ENCODE assay signal across 1 cellular context in the genomic region with DNA sequence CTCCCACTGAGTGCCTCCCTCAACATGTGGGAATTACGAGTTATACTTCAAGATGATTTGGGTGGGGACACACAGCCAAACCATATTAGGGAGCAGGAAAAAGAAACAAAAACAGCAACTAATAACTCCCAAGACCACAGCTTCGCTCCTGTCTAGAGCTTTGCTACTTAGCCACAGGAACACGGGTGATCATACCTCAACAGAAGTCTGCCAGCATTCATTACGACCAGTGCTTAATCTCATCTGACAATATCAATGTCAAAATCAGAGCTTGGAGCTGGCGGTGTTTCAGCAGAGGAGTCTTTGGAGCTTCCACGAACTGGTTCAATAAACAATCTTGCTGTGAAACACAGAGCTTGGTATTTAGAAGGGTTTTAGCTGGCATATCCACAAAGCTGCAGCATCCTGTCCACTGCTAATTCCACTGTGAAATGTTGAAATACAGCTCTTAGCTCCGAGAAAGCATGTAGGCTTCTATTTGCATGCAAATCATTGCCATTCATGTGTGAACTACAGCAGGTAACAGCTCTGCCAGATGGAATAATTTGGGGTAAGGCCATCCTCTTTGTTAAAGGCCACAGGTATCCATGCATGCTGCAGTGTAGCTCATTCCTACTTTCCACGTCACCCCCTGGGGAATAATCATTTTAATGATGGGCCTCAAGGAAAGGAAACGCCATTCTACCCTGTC.
TF ChIP-seq lines count a peak whose summit lies in the region.

No MANE protein-coding gene starts in this region.

TF ChIP-seq in H1, 55 proteins besides CTCF, POLR2A, EP300 and RAD21:
- TF ChIP-seq TBP (IDR thresholded peaks at IDR 0.05; ENCODE audit: low read depth, low read length) (peak; percentile 21; the same call in 1 of the 2 replicates), RNF2 (IDR thresholded peaks at IDR 0.05; ENCODE audit: borderline replicate concordance, low read depth, low read length, missing control alignments, poor library complexity, severe bottlenecking) (no peak), BRCA1 (IDR thresholded peaks at IDR 0.05; ENCODE audit: low read depth, low read length) (no peak), CHD2 (IDR thresholded peaks at IDR 0.05; ENCODE audit: low read length) (no peak; the same call in 1 of the 2 replicates), RBBP5 (IDR thresholded peaks at IDR 0.05; ENCODE audit: borderline replicate concordance, low read depth, low read length) (no peak), SP4 (IDR thresholded peaks at IDR 0.05; ENCODE audit: low read length) (no peak), KDM1A (IDR thresholded peaks at IDR 0.05; ENCODE audit: borderline replicate concordance, low read length) (no peak), JUN (IDR thresholded peaks at IDR 0.05; ENCODE audit: low read depth, low read length) (no peak), CHD1 (IDR thresholded peaks at IDR 0.05; ENCODE audit: low read depth, low read length) (no peak), JUND (IDR thresholded peaks at IDR 0.05; ENCODE audit: low read length) (peak; percentile 60; the same call in 1 of the 2 replicates), SIN3A (conservative IDR thresholded peaks at IDR 0.05 in 1 of 2, IDR thresholded peaks at IDR 0.05 in 1 of 2; ENCODE audit: low read depth in 1 of 2, low read length in 2 of 2) (no peak), SRF (IDR thresholded peaks at IDR 0.05; ENCODE audit: low read depth, low read length) (no peak), PHF8 (conservative IDR thresholded peaks at IDR 0.05; ENCODE audit: low read depth, low read length) (no peak), KDM4A (IDR thresholded peaks at IDR 0.05; ENCODE audit: low read depth, low read length, severe bottlenecking) (no peak), SAP30 (IDR thresholded peaks at IDR 0.05; ENCODE audit: insufficient read depth, insufficient replicate concordance, low read length) (no peak), HDAC2 (IDR thresholded peaks at IDR 0.05; ENCODE audit: borderline replicate concordance in 1 of 2, low read depth in 2 of 2, low read length in 2 of 2) (peak in 1 of 2 experiments; percentile 84; a peak in 1 of 4 replicates), RXRA (IDR thresholded peaks at IDR 0.05; ENCODE audit: insufficient read depth, low read depth, low read length) (no peak), GTF2F1 (IDR thresholded peaks at IDR 0.05; ENCODE audit: borderline replicate concordance, low read depth, low read length) (no peak), BACH1 (IDR thresholded peaks at IDR 0.05; ENCODE audit: low read length) (peak; percentile 51; the same call in 1 of the 2 replicates), POLR2AphosphoS5 (IDR thresholded peaks at IDR 0.05; ENCODE audit: low read depth, low read length) (peak; percentile 44; the same call in 1 of the 2 replicates), POU5F1 (IDR thresholded peaks at IDR 0.05; ENCODE audit: low read depth, low read length) (0 out of 2 replicates have a peak, but pooled peaks have one; percentile 13), NRF1 (IDR thresholded peaks at IDR 0.05; ENCODE audit: low read depth, low read length) (no peak), YY1 (IDR thresholded peaks at IDR 0.05; ENCODE audit: low read depth, low read length) (no peak), KDM5A (IDR thresholded peaks at IDR 0.05; ENCODE audit: low read length) (no peak), ASH2L (IDR thresholded peaks at IDR 0.05; ENCODE audit: low read length) (peak; percentile 38), MAFK (IDR thresholded peaks at IDR 0.05; ENCODE audit: low read depth, low read length) (no peak), GABPA (IDR thresholded peaks at IDR 0.05; ENCODE audit: borderline replicate concordance, insufficient read depth, low read length) (no peak), NANOG (IDR thresholded peaks at IDR 0.05; ENCODE audit: insufficient read depth, low read depth, low read length, poor library complexity, severe bottlenecking) (peak; percentile 85), TAF1 (IDR thresholded peaks at IDR 0.05; ENCODE audit: low read depth, low read length) (no peak), ATF3 (IDR thresholded peaks at IDR 0.05; ENCODE audit: insufficient read depth, low read depth, low read length) (no peak), SIX5 (IDR thresholded peaks at IDR 0.05; ENCODE audit: low read depth, low read length) (no peak), BCL11A (IDR thresholded peaks at IDR 0.05; ENCODE audit: low read depth in 2 of 2, low read length in 2 of 2) (no peak), TCF12 (IDR thresholded peaks at IDR 0.05; ENCODE audit: low read depth, low read length) (peak; percentile 84; the same call in 1 of the 2 replicates), CEBPB (IDR thresholded peaks at IDR 0.05; ENCODE audit: low read depth, low read length) (peak; percentile 41; the same call in 1 of the 2 replicates), TEAD4 (IDR thresholded peaks at IDR 0.05; ENCODE audit: low read depth, low read length) (no peak), RFX5 (IDR thresholded peaks at IDR 0.05; ENCODE audit: borderline replicate concordance, low read depth, low read length) (no peak), SUZ12 (IDR thresholded peaks at IDR 0.05; ENCODE audit: low read length) (no peak), SP1 (IDR thresholded peaks at IDR 0.05; ENCODE audit: low read depth, low read length) (peak; percentile 73), EGR1 (IDR thresholded peaks at IDR 0.05; ENCODE audit: borderline replicate concordance, low read depth, low read length) (no peak), ZNF274 (IDR thresholded peaks at IDR 0.05; ENCODE audit: borderline replicate concordance, extremely low read depth, low read length) (no peak)
- TF ChIP-seq, protein P1, sequence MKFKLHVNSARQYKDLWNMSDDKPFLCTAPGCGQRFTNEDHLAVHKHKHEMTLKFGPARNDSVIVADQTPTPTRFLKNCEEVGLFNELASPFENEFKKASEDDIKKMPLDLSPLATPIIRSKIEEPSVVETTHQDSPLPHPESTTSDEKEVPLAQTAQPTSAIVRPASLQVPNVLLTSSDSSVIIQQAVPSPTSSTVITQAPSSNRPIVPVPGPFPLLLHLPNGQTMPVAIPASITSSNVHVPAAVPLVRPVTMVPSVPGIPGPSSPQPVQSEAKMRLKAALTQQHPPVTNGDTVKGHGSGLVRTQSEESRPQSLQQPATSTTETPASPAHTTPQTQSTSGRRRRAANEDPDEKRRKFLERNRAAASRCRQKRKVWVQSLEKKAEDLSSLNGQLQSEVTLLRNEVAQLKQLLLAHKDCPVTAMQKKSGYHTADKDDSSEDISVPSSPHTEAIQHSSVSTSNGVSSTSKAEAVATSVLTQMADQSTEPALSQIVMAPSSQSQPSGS (IDR thresholded peaks at IDR 0.05; ENCODE audit: low read length): peak; percentile 79; the same call in 1 of the 2 replicates
- TF ChIP-seq, protein P2, sequence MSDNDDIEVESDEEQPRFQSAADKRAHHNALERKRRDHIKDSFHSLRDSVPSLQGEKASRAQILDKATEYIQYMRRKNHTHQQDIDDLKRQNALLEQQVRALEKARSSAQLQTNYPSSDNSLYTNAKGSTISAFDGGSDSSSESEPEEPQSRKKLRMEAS (IDR thresholded peaks at IDR 0.05): no peak
- TF ChIP-seq, protein P3, sequence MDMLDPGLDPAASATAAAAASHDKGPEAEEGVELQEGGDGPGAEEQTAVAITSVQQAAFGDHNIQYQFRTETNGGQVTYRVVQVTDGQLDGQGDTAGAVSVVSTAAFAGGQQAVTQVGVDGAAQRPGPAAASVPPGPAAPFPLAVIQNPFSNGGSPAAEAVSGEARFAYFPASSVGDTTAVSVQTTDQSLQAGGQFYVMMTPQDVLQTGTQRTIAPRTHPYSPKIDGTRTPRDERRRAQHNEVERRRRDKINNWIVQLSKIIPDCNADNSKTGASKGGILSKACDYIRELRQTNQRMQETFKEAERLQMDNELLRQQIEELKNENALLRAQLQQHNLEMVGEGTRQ (IDR thresholded peaks at IDR 0.05; ENCODE audit: low read length): no peak
